ENCODE assay signal across 20 cellular contexts in genomic region chr3:186068243-186068552, GRCh38. TPM values are rescaled to one million over a fixed set of nuclear protein-coding genes. Genes with fewer than 3 reads are reported as not detected.
DNase-seq lines count a peak whose midpoint lies in the region; ATAC-seq and TF ChIP-seq lines count a peak whose summit lies in the region.
"Had no signal": no experiment of that assay in that cellular context is flagged by ENCODE, and none has a peak within 500 bp of the region (broad histone marks: within the 10 kb centered on the region; RNA-seq: fewer than 3 reads in every experiment).

No MANE protein-coding gene starts in this region.

- DNase-seq in activated naive CD4-positive, alpha-beta T cell treated with anti-CD3 and anti-CD28 coated beads, Interleukin-2, amount 50 U/mL, for 72 hours (ENCODE audit: low spot score in 2 of 2) = no peak
- no peak for DNase-seq in activated naive CD4-positive, alpha-beta T cell treated with anti-CD3 and anti-CD28 coated beads, Interleukin-2, amount 10 ng/mL, durations not matched to agents 7 days and 5 days
- DNase-seq in AG08396 (ENCODE audit: low spot score) (no peak), chondrocyte (ENCODE audit: low spot score) (no peak), NCI-H748 (lab: John Stamatoyannopoulos, UW; ENCODE audit: unreplicated experiment) (no peak)
- DNase-seq: Calu3, DMS79 treated with DMSO at 0.1 percent for 48 hours, GF-D8, Kasumi-1, NCI-H1105 treated with DMSO at 0.1 percent for 48 hours, NCI-H146, NCI-H1930, NCI-H446 treated with DMSO at 0.1 percent for 48 hours, NCI-H526, Right ventricle myocardium superior, RPMI8226 had no signal

- peaks cover 0 to 5% of the 10 kb centered on the region in 2 donors for H3K9me3 Mint-ChIP-seq in activated naive CD4-positive, alpha-beta T cell treated with anti-CD3 and anti-CD28 coated beads, Interleukin-2, amount 50 U/mL, for 72 hours
- H3K9me3 Mint-ChIP-seq in activated naive CD4-positive, alpha-beta T cell treated with anti-CD3 and anti-CD28 coated beads, Interleukin-2, amount 10 ng/mL, durations not matched to agents 7 days and 5 days = no peaks in the 10 kb centered on the region
- no peaks in the 10 kb centered on the region for H3K9me3 Mint-ChIP-seq in activated T-helper 17 cell treated with anti-CD3 and anti-CD28 coated beads, Interleukin-2, amount 50 U/mL, for 72 hours
- H3K9me3 Mint-ChIP-seq in chondrocyte (ENCODE audit: low read depth) = no peaks in the 10 kb centered on the region

- no peaks in the 10 kb centered on the region for H3K36me3 Mint-ChIP-seq in activated naive CD4-positive, alpha-beta T cell treated with anti-CD3 and anti-CD28 coated beads, Interleukin-2, amount 50 U/mL, for 72 hours
- no peaks in the 10 kb centered on the region for H3K36me3 Mint-ChIP-seq in activated naive CD4-positive, alpha-beta T cell treated with anti-CD3 and anti-CD28 coated beads, Interleukin-2, amount 10 ng/mL, durations not matched to agents 7 days and 5 days
- no peaks in the 10 kb centered on the region for H3K36me3 Mint-ChIP-seq in activated T-helper 17 cell treated with anti-CD3 and anti-CD28 coated beads, Interleukin-2, amount 50 U/mL, for 72 hours (ENCODE audit: low read depth)
- peaks cover 23% of the 10 kb centered on the region for H3K36me3 Mint-ChIP-seq in chondrocyte (ENCODE audit: low read depth)

- TF ChIP-seq CTCF in chondrocyte (IDR thresholded peaks at IDR 0.05) = no peak

- H3K4me1 Mint-ChIP-seq in activated naive CD4-positive, alpha-beta T cell treated with anti-CD3 and anti-CD28 coated beads, Interleukin-2, amount 10 ng/mL, durations not matched to agents 7 days and 5 days = peaks cover 19% of the 10 kb centered on the region
- H3K4me1 Mint-ChIP-seq in activated T-helper 17 cell treated with anti-CD3 and anti-CD28 coated beads, Interleukin-2, amount 50 U/mL, for 72 hours = peaks cover 6% of the 10 kb centered on the region
- H3K4me1 Mint-ChIP-seq in chondrocyte (ENCODE audit: low read depth) = no peaks in the 10 kb centered on the region

- H3K27ac Mint-ChIP-seq in activated naive CD4-positive, alpha-beta T cell treated with anti-CD3 and anti-CD28 coated beads, Interleukin-2, amount 50 U/mL, for 72 hours = no peak overlapping the region
- H3K27ac Mint-ChIP-seq in activated naive CD4-positive, alpha-beta T cell treated with anti-CD3 and anti-CD28 coated beads, Interleukin-2, amount 10 ng/mL, durations not matched to agents 7 days and 5 days = no peak overlapping the region
- H3K27ac Mint-ChIP-seq in activated T-helper 17 cell treated with anti-CD3 and anti-CD28 coated beads, Interleukin-2, amount 50 U/mL, for 72 hours = no peak overlapping the region
- no peak overlapping the region for H3K27ac Mint-ChIP-seq in chondrocyte (ENCODE audit: unreplicated experiment)

- peaks cover 31% of the 10 kb centered on the region for H3K27me3 Mint-ChIP-seq in activated naive CD4-positive, alpha-beta T cell treated with anti-CD3 and anti-CD28 coated beads, Interleukin-2, amount 10 ng/mL, durations not matched to agents 7 days and 5 days
- peaks cover 27% of the 10 kb centered on the region for H3K27me3 Mint-ChIP-seq in activated T-helper 17 cell treated with anti-CD3 and anti-CD28 coated beads, Interleukin-2, amount 50 U/mL, for 72 hours
- no peaks in the 10 kb centered on the region for H3K27me3 Mint-ChIP-seq in chondrocyte (ENCODE audit: low read depth)

- ATAC-seq in activated naive CD4-positive, alpha-beta T cell treated with anti-CD3 and anti-CD28 coated beads, Interleukin-2, amount 50 U/mL, for 72 hours = peak; percentile 24 to 47
- ATAC-seq in HG03378 (IDR thresholded peaks at IDR 0.05; ENCODE audit: unreplicated experiment) = peak; percentile 18
- peak; percentile 57 for ATAC-seq in activated T-helper 17 cell treated with anti-CD3 and anti-CD28 coated beads, Interleukin-2, amount 50 U/mL, for 72 hours (replicated peaks)
- ATAC-seq: A549, HCT116 had no signal

- H3K4me3 Mint-ChIP-seq in activated naive CD4-positive, alpha-beta T cell treated with anti-CD3 and anti-CD28 coated beads, Interleukin-2, amount 10 ng/mL, durations not matched to agents 7 days and 5 days = no peak overlapping the region
- no peak overlapping the region for H3K4me3 Mint-ChIP-seq in activated T-helper 17 cell treated with anti-CD3 and anti-CD28 coated beads, Interleukin-2, amount 50 U/mL, for 72 hours
- no peak overlapping the region for H3K4me3 Mint-ChIP-seq in chondrocyte (ENCODE audit: unreplicated experiment)

- CTCF ChIA-PET in activated naive CD4-positive, alpha-beta T cell treated with anti-CD3 and anti-CD28 coated beads, Interleukin-2, amount 10 ng/mL, durations not matched to agents 7 days and 5 days (lab: Charles Lee) = interaction anchor here (1.1 kb wide), 1 partner anchor 546 kb away, joined by 4 read pairs; no protein-coding TSS in a partner anchor

RNA-seq across cellular contexts. Expression of gene ETV5, which starts 40.7 kb away (rescaled TPM):
- 1 to 10 TPM; 1.5 to 3.5 TPM for total RNA-seq in activated naive CD4-positive, alpha-beta T cell treated with anti-CD3 and anti-CD28 coated beads, Interleukin-2, amount 50 U/mL, for 72 hours
- total RNA-seq in activated T-helper 17 cell treated with anti-CD3 and anti-CD28 coated beads, Interleukin-2, amount 50 U/mL, for 72 hours = 1 to 10 TPM in 1 of 2 donors, under 1 TPM in 1; 0.99 to 1.2 TPM
- total RNA-seq in chondrocyte = 20.9 to 23.1 TPM (median 22.9 TPM) in 3 replicates
